ENCODE assay signal across 37 cellular contexts in genomic region chr19:964116-964520, GRCh38. TPM values are rescaled to one million over a fixed set of nuclear protein-coding genes. Genes with fewer than 3 reads are reported as not detected.
"Had no signal": no experiment of that assay in that cellular context is flagged by ENCODE, and none has a peak within 500 bp of the region (broad histone marks: within the 10 kb centered on the region; RNA-seq: fewer than 3 reads in every experiment).

No MANE protein-coding gene starts in this region.

- H3K4me1 Mint-ChIP-seq: activated naive CD8-positive, alpha-beta T cell treated with anti-CD3 and anti-CD28 coated beads for 36 hours had no signal

- H2AFZ ChIP-seq: parathyroid adenoma had no signal

- H3K27ac Mint-ChIP-seq: activated CD4-positive, alpha-beta memory T cell treated with anti-CD3 and anti-CD28 coated beads for 36 hours; activated CD4-positive, alpha-beta T cell treated with anti-CD3 and anti-CD28 coated beads, Interleukin-2, amount 10 ng/mL, durations not matched to agents 24 days and 14 days; activated naive CD4-positive, alpha-beta T cell treated with anti-CD3 and anti-CD28 coated beads for 36 hours; activated naive CD8-positive, alpha-beta T cell treated with anti-CD3 and anti-CD28 coated beads for 36 hours; activated T-helper 1 cell treated with anti-CD3 and anti-CD28 coated beads, Interleukin-12 subunit alpha, Interleukin-12 subunit beta, Interleukin-2, Interleukin-4 antibody, amounts not matched to agents 30 ng/mL and 10 ng/mL and 1 ng/mL, durations not matched to agents 14 hours and 24 hours and 36 hours; effector memory CD8-positive, alpha-beta T cell; naive thymus-derived CD4-positive, alpha-beta T cell; stimulated activated naive B cell treated with anti-CD40 and anti-IgM and Interleukin-4, amounts not matched to agents 10 μg/mL and 1 μg/mL and 100 μg/mL, for 72 hours had no signal

- H3K4me1 ChIP-seq: adrenal gland, body of pancreas, gastrocnemius medialis, parathyroid adenoma, psoas muscle, thyroid gland had no signal

- ATAC-seq: body of pancreas; effector memory CD8-positive, alpha-beta T cell; gastrocnemius medialis; left cardiac atrium; naive thymus-derived CD4-positive, alpha-beta T cell; psoas muscle; stimulated activated naive B cell treated with anti-CD40 and anti-IgM and Interleukin-4, amounts not matched to agents 10 μg/mL and 1 μg/mL and 100 μg/mL, for 72 hours had no signal

- H3K27ac ChIP-seq: adrenal gland, body of pancreas, coronary artery, gastrocnemius medialis, parathyroid adenoma, psoas muscle, stomach, thyroid gland, WERI-Rb-1 had no signal

- H3K9me3 ChIP-seq: adrenal gland, body of pancreas, gastrocnemius medialis, psoas muscle, stomach, thyroid gland had no signal

- H3K9me3 Mint-ChIP-seq: effector memory CD8-positive, alpha-beta T cell; neural crest cell had no signal

- H3K4me3 ChIP-seq: adrenal gland, body of pancreas, coronary artery, gastrocnemius medialis, psoas muscle, stomach, thyroid gland had no signal

- H3K27me3 Mint-ChIP-seq: activated CD4-positive, alpha-beta memory T cell treated with anti-CD3 and anti-CD28 coated beads for 36 hours; activated CD4-positive, alpha-beta T cell treated with anti-CD3 and anti-CD28 coated beads, Interleukin-2, amount 10 ng/mL, durations not matched to agents 24 days and 14 days; activated naive CD8-positive, alpha-beta T cell treated with anti-CD3 and anti-CD28 coated beads for 36 hours; effector memory CD8-positive, alpha-beta T cell; naive thymus-derived CD4-positive, alpha-beta T cell; stimulated activated naive B cell treated with anti-CD40 and anti-IgM and Interleukin-4, amounts not matched to agents 10 μg/mL and 1 μg/mL and 100 μg/mL, for 72 hours had no signal

- H3K9ac ChIP-seq: parathyroid adenoma had no signal

- DNase-seq: activated CD4-positive, alpha-beta memory T cell treated with anti-CD3 and anti-CD28 coated beads for 36 hours; activated CD4-positive, alpha-beta T cell treated with anti-CD3 and anti-CD28 coated beads, Interleukin-2, amount 10 ng/mL, durations not matched to agents 24 days and 14 days; activated CD4-positive, CD25-positive, alpha-beta regulatory T cell treated with anti-CD3 and anti-CD28 coated beads, Interleukin-2, amount 50 U/mL, for 72 hours; activated CD8-positive, alpha-beta memory T cell treated with anti-CD3 and anti-CD28 coated beads, Interleukin-2, amount 50 U/mL, for 4 hours; activated effector memory CD4-positive, alpha-beta T cell treated with anti-CD3 and anti-CD28 coated beads, Interleukin-2, amount 50 U/mL, for 16 hours; activated naive CD4-positive, alpha-beta T cell treated with anti-CD3 and anti-CD28 coated beads for 36 hours; activated naive CD8-positive, alpha-beta T cell treated with anti-CD3 and anti-CD28 coated beads for 36 hours; activated T-cell treated with anti-CD3 and anti-CD28 coated beads, Interleukin-2, amount 50 U/mL, for 1 hour; adrenal gland; aorta; body of pancreas; cerebellar nuclear complex; effector memory CD8-positive, alpha-beta T cell; erythroblast; gastrocnemius medialis; glutamatergic neuron; left cardiac atrium; midbrain; naive thymus-derived CD4-positive, alpha-beta T cell; occipital lobe; psoas muscle; stimulated activated CD4-positive, alpha-beta T cell treated with anti-CD3 and anti-CD28 coated beads, Interleukin-15, amount 100 ng/mL, for 24 hours; stimulated activated CD4-positive, alpha-beta T cell treated with anti-CD3 and anti-CD28 coated beads, Interleukin-2, amount 100 ng/mL, for 24 hours; stimulated activated naive B cell treated with anti-CD40 and anti-IgM and Interleukin-4, amounts not matched to agents 10 μg/mL and 1 μg/mL and 100 μg/mL, for 72 hours; stomach; T1000; thyroid gland; WERI-Rb-1 had no signal

- H3K27me3 ChIP-seq: adrenal gland, body of pancreas, gastrocnemius medialis, stomach, thyroid gland had no signal

- H3K4me3 Mint-ChIP-seq: activated CD4-positive, alpha-beta memory T cell treated with anti-CD3 and anti-CD28 coated beads for 36 hours; activated CD4-positive, alpha-beta T cell treated with anti-CD3 and anti-CD28 coated beads, Interleukin-2, amount 10 ng/mL, durations not matched to agents 24 days and 14 days; activated naive CD4-positive, alpha-beta T cell treated with anti-CD3 and anti-CD28 coated beads for 36 hours; activated naive CD8-positive, alpha-beta T cell treated with anti-CD3 and anti-CD28 coated beads for 36 hours; activated T-helper 1 cell treated with anti-CD3 and anti-CD28 coated beads, Interleukin-12 subunit alpha, Interleukin-12 subunit beta, Interleukin-2, Interleukin-4 antibody, amounts not matched to agents 30 ng/mL and 10 ng/mL and 1 ng/mL, durations not matched to agents 14 hours and 24 hours and 36 hours; effector memory CD8-positive, alpha-beta T cell; naive thymus-derived CD4-positive, alpha-beta T cell; neural crest cell had no signal

RNA-seq across cellular contexts. Expression of gene GRIN3B, which starts 36.1 kb away (rescaled TPM):
- total RNA-seq: activated CD4-positive, alpha-beta memory T cell treated with anti-CD3 and anti-CD28 coated beads for 36 hours; activated CD8-positive, alpha-beta memory T cell treated with anti-CD3 and anti-CD28 coated beads for 36 hours; activated naive CD8-positive, alpha-beta T cell treated with anti-CD3 and anti-CD28 coated beads for 36 hours; activated T-helper 1 cell treated with anti-CD3 and anti-CD28 coated beads, Interleukin-12 subunit alpha, Interleukin-12 subunit beta, Interleukin-2, Interleukin-4 antibody, amounts not matched to agents 30 ng/mL and 10 ng/mL and 1 ng/mL, durations not matched to agents 14 hours and 24 hours and 36 hours; gastrocnemius medialis; occipital lobe; stomach; T-helper 1 cell treated with Interleukin-12 subunit alpha and Interleukin-12 subunit beta and Interleukin-4 antibody, amounts not matched to agents 30 ng/mL and 1 ng/mL, for 36 hours; ureter had no signal
- polyA plus RNA-seq: aorta; liver; naive thymus-derived CD4-positive, alpha-beta T cell had no signal

RNA-seq across cellular contexts. Expression of gene KISS1R, which starts 47.0 kb away (rescaled TPM):
- total RNA-seq: aorta, gastrocnemius medialis, left cardiac atrium, liver, occipital lobe, psoas muscle, stomach, thyroid gland, ureter had no signal
- polyA plus RNA-seq: adrenal gland, aorta, keratinocyte, liver, stomach had no signal
